Comparison of ENCODE assay signal across 1 cellular context in the genomic region with DNA sequence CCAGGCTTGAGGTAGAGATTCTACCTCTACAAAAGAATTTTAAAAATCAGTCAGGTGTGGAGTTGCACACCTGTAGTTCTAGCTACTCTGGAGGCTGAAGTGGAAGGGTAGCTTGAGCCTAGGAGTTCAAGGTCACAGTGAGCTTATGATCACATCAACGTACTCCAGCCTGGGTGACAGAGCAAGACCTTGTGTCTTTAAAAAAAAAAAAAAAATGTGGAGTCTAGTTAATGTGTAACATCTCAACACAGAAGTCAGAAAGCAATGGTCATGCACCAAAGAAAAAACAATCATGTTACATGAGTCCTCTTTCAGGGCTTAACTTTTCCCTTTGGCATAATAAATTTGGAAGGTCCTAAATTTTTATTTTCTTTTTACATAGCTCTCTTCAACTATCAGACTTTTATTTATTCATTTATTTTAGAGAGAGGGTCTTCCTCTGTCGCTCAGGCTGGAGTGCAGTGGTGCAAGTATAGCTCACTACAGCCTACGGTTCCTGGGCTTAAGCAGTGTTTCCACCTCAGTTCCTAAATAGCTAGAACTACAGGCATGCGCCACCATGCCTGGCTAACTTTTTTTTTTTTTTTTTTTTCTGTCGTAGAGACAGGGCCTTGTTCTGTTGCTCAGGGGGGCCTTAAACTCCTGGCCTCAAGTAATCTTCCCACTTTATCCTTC.
A peak's percentile ranks its signal among the peaks of the same experiment; 100 is the strongest.
TF ChIP-seq lines count a peak whose summit lies in the region.

No MANE protein-coding gene starts in this region.

TF ChIP-seq in GM12878, 131 proteins besides CTCF, POLR2A, EP300 and RAD21:
- TF ChIP-seq EGR1 (IDR thresholded peaks at IDR 0.05; ENCODE audit: borderline replicate concordance in 1 of 2, low read depth in 2 of 2, low read length in 2 of 2) (no peak), ZNF384 (IDR thresholded peaks at IDR 0.05; ENCODE audit: borderline replicate concordance, low read depth, low read length) (peak; percentile 21; the same call in 1 of the 2 replicates)
- TF ChIP-seq, protein P1, sequence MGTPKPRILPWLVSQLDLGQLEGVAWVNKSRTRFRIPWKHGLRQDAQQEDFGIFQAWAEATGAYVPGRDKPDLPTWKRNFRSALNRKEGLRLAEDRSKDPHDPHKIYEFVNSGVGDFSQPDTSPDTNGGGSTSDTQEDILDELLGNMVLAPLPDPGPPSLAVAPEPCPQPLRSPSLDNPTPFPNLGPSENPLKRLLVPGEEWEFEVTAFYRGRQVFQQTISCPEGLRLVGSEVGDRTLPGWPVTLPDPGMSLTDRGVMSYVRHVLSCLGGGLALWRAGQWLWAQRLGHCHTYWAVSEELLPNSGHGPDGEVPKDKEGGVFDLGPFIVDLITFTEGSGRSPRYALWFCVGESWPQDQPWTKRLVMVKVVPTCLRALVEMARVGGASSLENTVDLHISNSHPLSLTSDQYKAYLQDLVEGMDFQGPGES (IDR thresholded peaks at IDR 0.05): no peak
TF ChIP-seq in GM12878: peak in this region for 1.
